8 cellular contexts compared by ENCODE assay signal in the genomic region with DNA sequence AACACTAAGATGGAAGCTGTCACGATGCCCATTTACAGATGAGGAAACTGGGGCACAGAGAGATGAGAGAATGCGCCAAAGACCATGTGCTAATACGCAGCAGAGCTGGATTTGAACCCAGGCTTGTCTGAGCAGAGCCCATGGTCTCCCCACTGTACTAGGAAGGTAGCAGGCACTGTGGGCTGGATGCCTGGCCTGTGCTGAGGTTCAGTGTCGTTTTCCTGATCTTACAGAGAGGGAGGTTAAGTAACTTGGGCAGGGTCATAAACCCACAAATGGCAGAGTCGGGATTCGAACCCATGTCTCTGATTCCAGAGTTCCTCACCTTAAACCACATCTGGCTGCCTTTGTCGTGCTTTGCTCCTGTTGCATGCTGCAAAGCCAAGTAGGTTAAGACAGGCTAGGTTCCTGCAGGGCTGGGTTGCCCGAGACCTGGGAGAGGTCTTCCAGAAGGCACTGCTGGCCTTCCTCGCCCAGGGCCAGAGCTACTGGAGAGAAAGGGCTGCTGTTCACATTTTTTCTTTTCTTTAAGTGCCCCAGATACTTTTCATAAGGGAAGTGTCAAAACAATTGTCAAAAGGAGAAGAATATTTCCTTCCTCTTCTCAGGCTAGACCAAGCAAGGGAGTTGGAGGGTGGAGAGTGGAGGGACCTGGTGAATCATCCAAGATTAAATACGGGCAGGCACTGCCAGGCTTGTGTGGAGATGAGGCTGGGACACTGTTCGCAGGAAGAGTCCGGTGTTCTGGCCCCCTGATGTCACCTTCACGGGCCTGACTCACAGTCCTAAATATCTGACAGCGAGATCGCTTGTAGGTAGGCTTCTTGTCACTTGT. TPM values are rescaled to one million over a fixed set of nuclear protein-coding genes. Genes with fewer than 3 reads are reported as not detected.
DNase-seq lines count a peak whose midpoint lies in the region; ATAC-seq and TF ChIP-seq lines count a peak whose summit lies in the region.

No MANE protein-coding gene starts in this region.

- no peak overlapping the region for H3K27ac ChIP-seq in foreskin keratinocyte

- no peak for TF ChIP-seq CTCF in foreskin keratinocyte (conservative IDR thresholded peaks at IDR 0.05)

- DNase-seq in HCEC 1CT: peak; percentile 49
- peak; percentile 63 for DNase-seq in SW480 (ENCODE audit: low spot score)
- DNase-seq in foreskin keratinocyte: peak in 1 of 2 donors; percentile 50
- peak; percentile 71 for DNase-seq in renal cortical epithelial cell (ENCODE audit: low read depth)
- no peak for DNase-seq in NCI-H446 treated with DMSO at 0.1 percent for 48 hours (lab: John Stamatoyannopoulos, UW)
- DNase-seq in RPMI8226: no peak
- DNase-seq in NCI-H1092 treated with DMSO at 0.1 percent for 48 hours (lab: John Stamatoyannopoulos, UW): no peak

- ATAC-seq in foreskin keratinocyte (peak; percentile 53), HG02938 (IDR thresholded peaks at IDR 0.05; ENCODE audit: unreplicated experiment) (no peak)

- H3K4me1 ChIP-seq in foreskin keratinocyte: peaks cover 28% of the 10 kb centered on the region

- no peaks in the 10 kb centered on the region for H3K27me3 ChIP-seq in foreskin keratinocyte

RNA-seq across cellular contexts. Expression of a gene that starts 3.2 kb away (rescaled TPM):
- total RNA-seq in foreskin keratinocyte (28.4 and 30.3 TPM in 2 replicates), renal cortical epithelial cell (19.1 and 124 TPM in 2 replicates)
- polyA plus RNA-seq in foreskin keratinocyte: 29.7 and 30.5 TPM in 2 replicates

Comparison
In these comparisons a context has a peak if more than half of its experiments do, and no peak if none do; other contexts are left out.
1. DNase-seq: peak in HCEC 1CT (single experiment), SW480 (single experiment) and renal cortical epithelial cell (single experiment); none in NCI-H446 treated with DMSO at 0.1 percent for 48 hours (single experiment), RPMI8226 (single experiment) and NCI-H1092 treated with DMSO at 0.1 percent for 48 hours (single experiment).